Comparison of ENCODE assay signal across 34 cellular contexts in genomic region chr5:123830575-123830974, GRCh38.
"Had no signal": no experiment of that assay in that cellular context is flagged by ENCODE, and none has a peak within 500 bp of the region (broad histone marks: within the 10 kb centered on the region; RNA-seq: fewer than 3 reads in every experiment).

No MANE protein-coding gene starts in this region.

- H3K9me3 ChIP-seq: MG63 had no signal

- H3K4me3 ChIP-seq: MG63 had no signal

- H3K27me3 ChIP-seq: MG63 had no signal

- H3K27ac ChIP-seq: KMS-11 had no signal

- H3K4me2 ChIP-seq: KMS-11 had no signal

- H3K36me3 ChIP-seq: MG63 had no signal

- DNase-seq: Karpas-422, Kasumi-1, MG63, MM.1S, MV-4-11, NCI-H1048, NCI-H1092, NCI-H1092 treated with DMSO at 0.1 percent for 48 hours, NCI-H1105, NCI-H1105 treated with DMSO at 0.1 percent for 48 hours, NCI-H1417, NCI-H1417 treated with DMSO at 0.1 percent for 48 hours, NCI-H1436, NCI-H1436 treated with DMSO at 0.1 percent for 48 hours, NCI-H146, NCI-H1694, NCI-H1694 treated with DMSO at 0.1 percent for 48 hours, NCI-H187, NCI-H187 treated with DMSO at 0.1 percent for 48 hours, NCI-H1930, NCI-H2029, NCI-H2029 treated with DMSO at 0.1 percent for 48 hours, NCI-H2081, NCI-H2107, NCI-H2171, NCI-H2171 treated with DMSO at 0.1 percent for 48 hours, NCI-H2227 treated with DMSO at 0.1 percent for 48 hours, NCI-H226, NCI-H345, NCI-H446, NCI-H446 treated with DMSO at 0.1 percent for 48 hours, NCI-H510A, NCI-H510A treated with DMSO at 0.1 percent for 48 hours had no signal
